9 cellular contexts compared by ENCODE assay signal in the genomic region with DNA sequence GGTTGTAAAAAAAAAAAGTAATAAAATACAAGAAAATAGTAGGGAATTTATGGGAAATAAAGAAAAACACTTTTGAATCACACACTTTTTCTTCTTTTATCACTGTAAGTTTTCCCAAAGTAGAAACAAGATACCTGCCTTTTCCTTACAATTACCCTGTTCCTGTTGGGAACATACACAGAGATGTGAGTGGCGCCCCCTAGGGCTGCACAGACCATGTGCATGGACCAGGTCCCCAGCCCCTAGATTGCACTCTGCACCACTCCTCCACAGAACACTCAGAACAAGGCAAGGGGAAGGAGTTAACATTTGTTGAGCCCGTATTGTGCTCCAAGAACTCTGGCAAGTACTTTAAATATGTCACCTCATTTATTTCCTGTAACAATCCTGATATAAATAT.
DNase-seq lines count a peak whose midpoint lies in the region; ATAC-seq and TF ChIP-seq lines count a peak whose summit lies in the region.
"Had no signal": no experiment of that assay in that cellular context is flagged by ENCODE, and none has a peak within 500 bp of the region (broad histone marks: within the 10 kb centered on the region; RNA-seq: fewer than 3 reads in every experiment).

No MANE protein-coding gene starts in this region.

- H3K27me3 Mint-ChIP-seq in nephron progenitor cell (ENCODE audit: low read depth, poor library complexity), result peaks cover 5% of the 10 kb centered on the region
- H3K27me3 Mint-ChIP-seq: activated naive CD4-positive, alpha-beta T cell treated with anti-CD3 and anti-CD28 coated beads, Interleukin-2, amount 50 U/mL, for 24 hours had no signal

- H3K4me3 Mint-ChIP-seq in nephron progenitor cell, result no peak overlapping the region
- H3K4me3 Mint-ChIP-seq: activated naive CD4-positive, alpha-beta T cell treated with anti-CD3 and anti-CD28 coated beads, Interleukin-2, amount 50 U/mL, for 24 hours had no signal

- H3K27ac Mint-ChIP-seq in nephron progenitor cell, result no peak overlapping the region
- H3K27ac Mint-ChIP-seq: activated naive CD4-positive, alpha-beta T cell treated with anti-CD3 and anti-CD28 coated beads, Interleukin-2, amount 50 U/mL, for 24 hours had no signal

- H3K9me3 Mint-ChIP-seq in nephron progenitor cell, result no peaks in the 10 kb centered on the region
- H3K9me3 Mint-ChIP-seq: activated naive CD4-positive, alpha-beta T cell treated with anti-CD3 and anti-CD28 coated beads, Interleukin-2, amount 50 U/mL, for 24 hours had no signal

- H3K36me3 Mint-ChIP-seq in nephron progenitor cell (ENCODE audit: low read depth), result no peaks in the 10 kb centered on the region
- H3K36me3 Mint-ChIP-seq: activated naive CD4-positive, alpha-beta T cell treated with anti-CD3 and anti-CD28 coated beads, Interleukin-2, amount 50 U/mL, for 24 hours had no signal

- DNase-seq in GM10266 (ENCODE audit: extremely low spot score) (no peak), LNCaP clone FGC (ENCODE audit: low read depth) (no peak), choroid plexus epithelial cell (ENCODE audit: low read depth) (peak; percentile 14), nephron progenitor cell (no peak), HCEC 1CT (no peak)
- DNase-seq: NCI-H226 had no signal

- TF ChIP-seq CTCF in GM10266 (IDR thresholded peaks at IDR 0.05; ENCODE audit: control insufficient read depth, insufficient read depth, low read depth, missing control alignments) (peak; percentile 55), LNCaP clone FGC (IDR thresholded peaks at IDR 0.05; ENCODE audit: control insufficient read depth, extremely low read depth, insufficient read depth) (peak; percentile 25; the same call in 1 of the 2 replicates), choroid plexus epithelial cell (conservative IDR thresholded peaks at IDR 0.05; ENCODE audit: low read depth, low read length) (peak; percentile 44), nephron progenitor cell (IDR thresholded peaks at IDR 0.05) (peak; percentile 32)

- H3K4me3 ChIP-seq in LNCaP clone FGC (ENCODE audit: low read depth, low read length), result no peak overlapping the region
- H3K4me3 ChIP-seq in choroid plexus epithelial cell (ENCODE audit: low read depth, low read length), result no peak overlapping the region

- peaks cover 37% of the 10 kb centered on the region for H3K4me1 Mint-ChIP-seq in nephron progenitor cell
- H3K4me1 Mint-ChIP-seq: activated naive CD4-positive, alpha-beta T cell treated with anti-CD3 and anti-CD28 coated beads, Interleukin-2, amount 50 U/mL, for 24 hours had no signal

- ATAC-seq in GM18868 (IDR thresholded peaks at IDR 0.05; ENCODE audit: unreplicated experiment) (no peak), HG02938 (IDR thresholded peaks at IDR 0.05; ENCODE audit: unreplicated experiment) (no peak)
